In the genomic region with DNA sequence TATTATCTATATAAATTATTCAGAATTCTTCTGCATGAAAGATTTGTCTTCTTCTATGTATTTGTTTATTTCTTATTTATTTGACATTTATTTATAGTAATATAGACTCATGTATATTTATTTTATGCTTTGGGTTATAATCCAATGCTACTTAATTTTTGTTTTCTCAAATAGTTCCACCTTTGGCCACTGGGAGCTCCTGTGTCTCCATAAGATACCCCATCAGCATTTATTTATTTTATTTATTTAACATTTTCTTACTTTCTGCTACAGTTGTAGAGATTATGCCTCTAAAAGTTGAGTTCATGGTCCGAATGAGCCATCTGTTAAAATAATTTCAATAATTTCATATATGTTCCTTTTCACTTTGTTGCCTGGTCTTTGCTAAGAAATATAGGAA, we compare ENCODE assay signal across 14 cellular contexts.
DNase-seq lines count a peak whose midpoint lies in the region; ATAC-seq, FAIRE-seq and TF ChIP-seq lines count a peak whose summit lies in the region.
"Had no signal": no experiment of that assay in that cellular context is flagged by ENCODE, and none has a peak within 500 bp of the region (broad histone marks: within the 10 kb centered on the region; RNA-seq: fewer than 3 reads in every experiment).

No MANE protein-coding gene starts in this region.

- TF ChIP-seq RAD21 in liver (IDR thresholded peaks at IDR 0.05), result peak; percentile 51 to 58
- TF ChIP-seq RAD21 in HepG2 (CRISPR knock-in tag; IDR thresholded peaks at IDR 0.05), result no peak

- BruUV-seq in HepG2 (replicated peaks; lab: Mats Ljungman, UMichigan), result no TSS peak

- H3K27me3 ChIP-seq in liver (ENCODE audit: control insufficient read depth in 4 of 4, insufficient read depth in 4 of 4, low read length in 3 of 4), result no peaks in the 10 kb centered on the region
- no peaks in the 10 kb centered on the region; a peak in 1 of 5 replicates for H3K27me3 ChIP-seq in HepG2 (ENCODE audit: control insufficient read depth in 1 of 2, insufficient read depth in 2 of 2, low read length in 2 of 2)
- no peaks in the 10 kb centered on the region for H3K27me3 ChIP-seq in SU-DHL-6 (ENCODE audit: low read length)
- H3K27me3 ChIP-seq: body of pancreas had no signal

- H3K4me2 ChIP-seq in HepG2 (ENCODE audit: low read depth, low read length) (no peak overlapping the region), SU-DHL-6 (ENCODE audit: low read depth, low read length, poor library complexity, severe bottlenecking) (no peak overlapping the region)

- intact Hi-C loops in HepG2 (cut with micrococcal nuclease; ENCODE audit: unreplicated experiment), result no loop called here

- ATAC-seq in HepG2 (no peak), HG02938 (IDR thresholded peaks at IDR 0.05; ENCODE audit: unreplicated experiment) (no peak)
- ATAC-seq: body of pancreas had no signal

- CTCF ChIA-PET in HepG2 (lab: Yijun Ruan, JAX; ENCODE audit: low intra/inter-chr PET ratio, low total read pairs), result no interaction called here

- H3K4me1 ChIP-seq in liver (ENCODE audit: control insufficient read depth in 4 of 4, insufficient read depth in 4 of 4, low read length in 3 of 4) (no peaks in the 10 kb centered on the region), HepG2 (ENCODE audit: insufficient read depth, low read length) (no peaks in the 10 kb centered on the region)
- H3K4me1 ChIP-seq: body of pancreas had no signal

- no peak for TF ChIP-seq POLR2A in HepG2 (IDR thresholded peaks at IDR 0.05; ENCODE audit: insufficient read depth in 1 of 2, low read depth in 2 of 2, low read length in 2 of 2)

- DNase-seq in HepG2 (ENCODE audit: low spot score), result no peak
- peak; percentile 10 to 56 for DNase-seq in foreskin fibroblast
- no peak for DNase-seq in NCI-H187 treated with DMSO at 0.1 percent for 48 hours (lab: John Stamatoyannopoulos, UW)
- DNase-seq in nucleus accumbens (lab: John Stamatoyannopoulos, UW), result no peak
- DNase-seq in NCI-H187 (lab: John Stamatoyannopoulos, UW), result no peak
- DNase-seq: activated T-cell treated with anti-CD3 and anti-CD28 coated beads, Interleukin-2, amount 50 U/mL, for 1 hour; body of pancreas; mesendoderm; NCI-H1417 had no signal

- POLR2A ChIA-PET in HepG2 (lab: Yijun Ruan, JAX), result no interaction called here

- peak; percentile 40 for TF ChIP-seq CTCF in liver (IDR thresholded peaks at IDR 0.05; ENCODE audit: low read depth, low read length, missing input control)
- TF ChIP-seq CTCF in HepG2 (CRISPR knock-in tag; IDR thresholded peaks at IDR 0.05), result no peak
- peak; percentile 38 for TF ChIP-seq CTCF in SU-DHL-6 (IDR thresholded peaks at IDR 0.05; ENCODE audit: insufficient read depth, low read length, poor library complexity, severe bottlenecking)
- peak; percentile 19 for TF ChIP-seq CTCF in foreskin fibroblast (IDR thresholded peaks at IDR 0.05; ENCODE audit: low read depth, low read length)

- H3K9ac ChIP-seq in liver (ENCODE audit: low read depth in 1 of 2, low read length in 2 of 2) (no peak overlapping the region), HepG2 (ENCODE audit: insufficient read depth, low read depth, low read length) (no peak overlapping the region), SU-DHL-6 (ENCODE audit: low read length) (no peak overlapping the region)

- H3K27ac ChIP-seq in liver (ENCODE audit: low read depth in 1 of 2, low read length in 2 of 2) (no peak overlapping the region), HepG2 (ENCODE audit: extremely low read length, insufficient read depth, low read length) (no peak overlapping the region), SU-DHL-6 (ENCODE audit: low read depth, low read length) (no peak overlapping the region)
- H3K27ac ChIP-seq: body of pancreas, skin epidermis had no signal

- no peak for FAIRE-seq in HepG2 (lab: Jason Lieb, UNC)
- FAIRE-seq: frontal cortex had no signal

- H2AFZ ChIP-seq in HepG2 (ENCODE audit: low read length) (no peak overlapping the region), SU-DHL-6 (ENCODE audit: low read depth, low read length, severe bottlenecking) (peak overlapping the region; percentile 62)

- no peak overlapping the region for H3K4me3 ChIP-seq in liver (ENCODE audit: low read depth in 1 of 3, low read length in 3 of 3)
- no peak overlapping the region for H3K4me3 ChIP-seq in HepG2 (replicated peaks in 1 of 3; ENCODE audit: insufficient read depth in 1 of 3, low read depth in 2 of 3, low read length in 3 of 3)
- H3K4me3 ChIP-seq in SU-DHL-6 (ENCODE audit: insufficient read depth, low read length, poor library complexity, severe bottlenecking), result no peak overlapping the region
- H3K4me3 ChIP-seq in foreskin fibroblast (ENCODE audit: low read depth in 1 of 2, low read length in 2 of 2), result no peak overlapping the region
- H3K4me3 ChIP-seq: body of pancreas, skin epidermis had no signal

- TF ChIP-seq EP300 in HepG2 (IDR thresholded peaks at IDR 0.05; ENCODE audit: low read depth in 2 of 2, low read length in 2 of 2) (no peak), HepG2 (CRISPR knock-in tag; IDR thresholded peaks at IDR 0.05; ENCODE audit: borderline replicate concordance) (no peak)

- H3K36me3 ChIP-seq in liver (ENCODE audit: control insufficient read depth in 4 of 4, insufficient read depth in 3 of 4, low read depth in 1 of 4, low read length in 3 of 4) (no peaks in the 10 kb centered on the region), HepG2 (replicated peaks in 1 of 2; ENCODE audit: control insufficient read depth in 1 of 2, insufficient read depth in 2 of 2, low read length in 2 of 2) (no peaks in the 10 kb centered on the region), SU-DHL-6 (ENCODE audit: low read length) (no peaks in the 10 kb centered on the region)

- H3F3A ChIP-seq in SU-DHL-6 (ENCODE audit: insufficient read depth), result no peaks in the 10 kb centered on the region

- H3K9me3 ChIP-seq in liver (ENCODE audit: control insufficient read depth in 4 of 4, low read length in 3 of 4) (no peaks in the 10 kb centered on the region), HepG2 (ENCODE audit: low read length) (peaks cover 51% of the 10 kb centered on the region), SU-DHL-6 (ENCODE audit: insufficient read depth, low read length) (no peaks in the 10 kb centered on the region)
- H3K9me3 ChIP-seq: body of pancreas had no signal

- in situ Hi-C loops in HepG2 (cut with HindIII; ENCODE audit: extremely low pct_ligation_motif_present, low pct_unique_long_range_greater_than_20kb), result no loop called here

- 79% methylated on average over 1 of the region's 1 CpG for WGBS in liver
- WGBS in HepG2 (ENCODE audit: low lambda C conversion rate), result 5% methylated on average over 1 of the region's 1 CpG

- no peaks in the 10 kb centered on the region for H3K9me2 ChIP-seq in SU-DHL-6 (replicated peaks; ENCODE audit: insufficient read depth, low read length)

- H3K79me2 ChIP-seq in HepG2 (ENCODE audit: insufficient read depth, low read length), result no peaks in the 10 kb centered on the region
- no peaks in the 10 kb centered on the region for H3K79me2 ChIP-seq in SU-DHL-6 (ENCODE audit: insufficient read depth, low read length)

- H4K20me1 ChIP-seq in HepG2 (ENCODE audit: insufficient read depth, low read length) (no peaks in the 10 kb centered on the region), SU-DHL-6 (ENCODE audit: low read depth, low read length) (no peaks in the 10 kb centered on the region)

TF ChIP-seq in liver, 16 proteins besides CTCF, POLR2A, EP300 and RAD21 (continues in another document):
- TF ChIP-seq, protein P1, sequence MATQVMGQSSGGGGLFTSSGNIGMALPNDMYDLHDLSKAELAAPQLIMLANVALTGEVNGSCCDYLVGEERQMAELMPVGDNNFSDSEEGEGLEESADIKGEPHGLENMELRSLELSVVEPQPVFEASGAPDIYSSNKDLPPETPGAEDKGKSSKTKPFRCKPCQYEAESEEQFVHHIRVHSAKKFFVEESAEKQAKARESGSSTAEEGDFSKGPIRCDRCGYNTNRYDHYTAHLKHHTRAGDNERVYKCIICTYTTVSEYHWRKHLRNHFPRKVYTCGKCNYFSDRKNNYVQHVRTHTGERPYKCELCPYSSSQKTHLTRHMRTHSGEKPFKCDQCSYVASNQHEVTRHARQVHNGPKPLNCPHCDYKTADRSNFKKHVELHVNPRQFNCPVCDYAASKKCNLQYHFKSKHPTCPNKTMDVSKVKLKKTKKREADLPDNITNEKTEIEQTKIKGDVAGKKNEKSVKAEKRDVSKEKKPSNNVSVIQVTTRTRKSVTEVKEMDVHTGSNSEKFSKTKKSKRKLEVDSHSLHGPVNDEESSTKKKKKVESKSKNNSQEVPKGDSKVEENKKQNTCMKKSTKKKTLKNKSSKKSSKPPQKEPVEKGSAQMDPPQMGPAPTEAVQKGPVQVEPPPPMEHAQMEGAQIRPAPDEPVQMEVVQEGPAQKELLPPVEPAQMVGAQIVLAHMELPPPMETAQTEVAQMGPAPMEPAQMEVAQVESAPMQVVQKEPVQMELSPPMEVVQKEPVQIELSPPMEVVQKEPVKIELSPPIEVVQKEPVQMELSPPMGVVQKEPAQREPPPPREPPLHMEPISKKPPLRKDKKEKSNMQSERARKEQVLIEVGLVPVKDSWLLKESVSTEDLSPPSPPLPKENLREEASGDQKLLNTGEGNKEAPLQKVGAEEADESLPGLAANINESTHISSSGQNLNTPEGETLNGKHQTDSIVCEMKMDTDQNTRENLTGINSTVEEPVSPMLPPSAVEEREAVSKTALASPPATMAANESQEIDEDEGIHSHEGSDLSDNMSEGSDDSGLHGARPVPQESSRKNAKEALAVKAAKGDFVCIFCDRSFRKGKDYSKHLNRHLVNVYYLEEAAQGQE (IDR thresholded peaks at IDR 0.05), result no peak

TF ChIP-seq in HepG2, 621 proteins besides CTCF, POLR2A, EP300 and RAD21:
- TF ChIP-seq TSC22D2 (CRISPR knock-in tag; IDR thresholded peaks at IDR 0.05; ENCODE audit: borderline replicate concordance) (no peak), NR2F1 (CRISPR knock-in tag; IDR thresholded peaks at IDR 0.05) (no peak)
- TF ChIP-seq, protein P2, sequence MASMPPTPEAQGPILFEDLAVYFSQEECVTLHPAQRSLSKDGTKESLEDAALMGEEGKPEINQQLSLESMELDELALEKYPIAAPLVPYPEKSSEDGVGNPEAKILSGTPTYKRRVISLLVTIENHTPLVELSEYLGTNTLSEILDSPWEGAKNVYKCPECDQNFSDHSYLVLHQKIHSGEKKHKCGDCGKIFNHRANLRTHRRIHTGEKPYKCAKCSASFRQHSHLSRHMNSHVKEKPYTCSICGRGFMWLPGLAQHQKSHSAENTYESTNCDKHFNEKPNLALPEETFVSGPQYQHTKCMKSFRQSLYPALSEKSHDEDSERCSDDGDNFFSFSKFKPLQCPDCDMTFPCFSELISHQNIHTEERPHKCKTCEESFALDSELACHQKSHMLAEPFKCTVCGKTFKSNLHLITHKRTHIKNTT (CRISPR knock-in tag; IDR thresholded peaks at IDR 0.05), result no peak

Comparison
In these comparisons a context has a peak if more than half of its experiments do, and no peak if none do; other contexts are left out.
1. DNase-seq: peak in foreskin fibroblast (2 of 2); none in HepG2 (single experiment), NCI-H187 treated with DMSO at 0.1 percent for 48 hours (single experiment), nucleus accumbens (0 of 56) and NCI-H187 (0 of 2).